In the genomic region with DNA sequence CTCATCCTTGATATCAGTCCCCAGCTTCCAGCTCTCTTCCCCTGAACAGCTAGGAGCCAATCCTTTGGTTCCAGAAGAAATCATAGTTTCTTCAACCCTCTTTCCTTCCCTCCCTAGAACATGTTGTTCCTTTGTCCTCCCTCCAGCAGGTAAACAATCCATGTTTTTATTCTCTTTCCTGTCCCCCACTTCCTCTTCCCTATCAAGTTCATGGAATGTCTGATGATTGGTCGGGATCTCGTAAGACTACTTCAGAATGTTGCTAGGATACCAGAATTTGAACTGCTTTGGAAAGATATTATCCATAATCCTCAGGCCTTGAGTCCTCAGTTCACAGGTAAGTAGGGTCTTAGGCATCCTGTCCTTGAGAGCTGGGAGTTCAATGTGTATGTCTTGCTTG, we compare ENCODE assay signal across 1 cellular context.
TF ChIP-seq lines count a peak whose summit lies in the region.

No MANE protein-coding gene starts in this region.

TF ChIP-seq in WTC11, 78 proteins besides CTCF, POLR2A, EP300 and RAD21 (continued from another document):
- TF ChIP-seq ESRRA (CRISPR knock-in tag; IDR thresholded peaks at IDR 0.05; ENCODE audit: borderline replicate concordance), result no peak
- no peak for TF ChIP-seq ETV6 (CRISPR knock-in tag; IDR thresholded peaks at IDR 0.05)
- no peak for TF ChIP-seq SP1 (CRISPR knock-in tag; conservative IDR thresholded peaks at IDR 0.05)
- TF ChIP-seq NFYB (CRISPR knock-in tag; conservative IDR thresholded peaks at IDR 0.05; ENCODE audit: low read depth), result no peak
- no peak for TF ChIP-seq FOXK1 (CRISPR knock-in tag; IDR thresholded peaks at IDR 0.05)
- TF ChIP-seq ZNF121 (CRISPR knock-in tag; IDR thresholded peaks at IDR 0.05), result no peak
